Comparison of ENCODE assay signal across 1 cellular context in the genomic region with DNA sequence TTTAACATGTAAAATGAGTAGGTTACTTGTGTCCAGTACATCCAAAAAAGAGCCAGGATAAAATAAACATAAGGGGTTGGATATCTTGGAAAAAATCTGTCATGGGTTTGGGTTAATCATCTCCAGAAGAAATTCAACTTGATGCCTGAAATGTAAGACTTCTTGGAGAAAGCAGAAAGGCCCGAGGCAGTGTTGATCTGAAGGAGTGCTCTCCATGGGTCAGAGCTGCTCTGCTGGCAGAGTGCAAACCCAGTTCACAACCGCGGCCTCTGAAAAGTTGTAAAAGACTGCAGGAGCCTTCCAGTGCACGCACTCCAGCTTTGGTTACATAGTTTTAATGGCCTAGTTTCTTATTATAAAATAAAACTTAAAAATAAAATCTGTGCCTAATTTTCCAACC.
TF ChIP-seq lines count a peak whose summit lies in the region.

No MANE protein-coding gene starts in this region.

TF ChIP-seq in GM23338, 12 proteins besides CTCF, POLR2A, EP300 and RAD21 (continued from another document):
- TF ChIP-seq REST (IDR thresholded peaks at IDR 0.05; ENCODE audit: unreplicated experiment): no peak
- TF ChIP-seq JUNB (IDR thresholded peaks at IDR 0.05; ENCODE audit: unreplicated experiment): no peak
- TF ChIP-seq ZNF331 (CRISPR knock-in tag; IDR thresholded peaks at IDR 0.05; ENCODE audit: low read depth): no peak
- TF ChIP-seq STAT1 (IDR thresholded peaks at IDR 0.05; ENCODE audit: unreplicated experiment): no peak
- TF ChIP-seq NANOG (IDR thresholded peaks at IDR 0.05; ENCODE audit: borderline replicate concordance): no peak
- no peak for TF ChIP-seq POLR2AphosphoS5 (IDR thresholded peaks at IDR 0.05; ENCODE audit: low read depth)
- TF ChIP-seq, protein P1, sequence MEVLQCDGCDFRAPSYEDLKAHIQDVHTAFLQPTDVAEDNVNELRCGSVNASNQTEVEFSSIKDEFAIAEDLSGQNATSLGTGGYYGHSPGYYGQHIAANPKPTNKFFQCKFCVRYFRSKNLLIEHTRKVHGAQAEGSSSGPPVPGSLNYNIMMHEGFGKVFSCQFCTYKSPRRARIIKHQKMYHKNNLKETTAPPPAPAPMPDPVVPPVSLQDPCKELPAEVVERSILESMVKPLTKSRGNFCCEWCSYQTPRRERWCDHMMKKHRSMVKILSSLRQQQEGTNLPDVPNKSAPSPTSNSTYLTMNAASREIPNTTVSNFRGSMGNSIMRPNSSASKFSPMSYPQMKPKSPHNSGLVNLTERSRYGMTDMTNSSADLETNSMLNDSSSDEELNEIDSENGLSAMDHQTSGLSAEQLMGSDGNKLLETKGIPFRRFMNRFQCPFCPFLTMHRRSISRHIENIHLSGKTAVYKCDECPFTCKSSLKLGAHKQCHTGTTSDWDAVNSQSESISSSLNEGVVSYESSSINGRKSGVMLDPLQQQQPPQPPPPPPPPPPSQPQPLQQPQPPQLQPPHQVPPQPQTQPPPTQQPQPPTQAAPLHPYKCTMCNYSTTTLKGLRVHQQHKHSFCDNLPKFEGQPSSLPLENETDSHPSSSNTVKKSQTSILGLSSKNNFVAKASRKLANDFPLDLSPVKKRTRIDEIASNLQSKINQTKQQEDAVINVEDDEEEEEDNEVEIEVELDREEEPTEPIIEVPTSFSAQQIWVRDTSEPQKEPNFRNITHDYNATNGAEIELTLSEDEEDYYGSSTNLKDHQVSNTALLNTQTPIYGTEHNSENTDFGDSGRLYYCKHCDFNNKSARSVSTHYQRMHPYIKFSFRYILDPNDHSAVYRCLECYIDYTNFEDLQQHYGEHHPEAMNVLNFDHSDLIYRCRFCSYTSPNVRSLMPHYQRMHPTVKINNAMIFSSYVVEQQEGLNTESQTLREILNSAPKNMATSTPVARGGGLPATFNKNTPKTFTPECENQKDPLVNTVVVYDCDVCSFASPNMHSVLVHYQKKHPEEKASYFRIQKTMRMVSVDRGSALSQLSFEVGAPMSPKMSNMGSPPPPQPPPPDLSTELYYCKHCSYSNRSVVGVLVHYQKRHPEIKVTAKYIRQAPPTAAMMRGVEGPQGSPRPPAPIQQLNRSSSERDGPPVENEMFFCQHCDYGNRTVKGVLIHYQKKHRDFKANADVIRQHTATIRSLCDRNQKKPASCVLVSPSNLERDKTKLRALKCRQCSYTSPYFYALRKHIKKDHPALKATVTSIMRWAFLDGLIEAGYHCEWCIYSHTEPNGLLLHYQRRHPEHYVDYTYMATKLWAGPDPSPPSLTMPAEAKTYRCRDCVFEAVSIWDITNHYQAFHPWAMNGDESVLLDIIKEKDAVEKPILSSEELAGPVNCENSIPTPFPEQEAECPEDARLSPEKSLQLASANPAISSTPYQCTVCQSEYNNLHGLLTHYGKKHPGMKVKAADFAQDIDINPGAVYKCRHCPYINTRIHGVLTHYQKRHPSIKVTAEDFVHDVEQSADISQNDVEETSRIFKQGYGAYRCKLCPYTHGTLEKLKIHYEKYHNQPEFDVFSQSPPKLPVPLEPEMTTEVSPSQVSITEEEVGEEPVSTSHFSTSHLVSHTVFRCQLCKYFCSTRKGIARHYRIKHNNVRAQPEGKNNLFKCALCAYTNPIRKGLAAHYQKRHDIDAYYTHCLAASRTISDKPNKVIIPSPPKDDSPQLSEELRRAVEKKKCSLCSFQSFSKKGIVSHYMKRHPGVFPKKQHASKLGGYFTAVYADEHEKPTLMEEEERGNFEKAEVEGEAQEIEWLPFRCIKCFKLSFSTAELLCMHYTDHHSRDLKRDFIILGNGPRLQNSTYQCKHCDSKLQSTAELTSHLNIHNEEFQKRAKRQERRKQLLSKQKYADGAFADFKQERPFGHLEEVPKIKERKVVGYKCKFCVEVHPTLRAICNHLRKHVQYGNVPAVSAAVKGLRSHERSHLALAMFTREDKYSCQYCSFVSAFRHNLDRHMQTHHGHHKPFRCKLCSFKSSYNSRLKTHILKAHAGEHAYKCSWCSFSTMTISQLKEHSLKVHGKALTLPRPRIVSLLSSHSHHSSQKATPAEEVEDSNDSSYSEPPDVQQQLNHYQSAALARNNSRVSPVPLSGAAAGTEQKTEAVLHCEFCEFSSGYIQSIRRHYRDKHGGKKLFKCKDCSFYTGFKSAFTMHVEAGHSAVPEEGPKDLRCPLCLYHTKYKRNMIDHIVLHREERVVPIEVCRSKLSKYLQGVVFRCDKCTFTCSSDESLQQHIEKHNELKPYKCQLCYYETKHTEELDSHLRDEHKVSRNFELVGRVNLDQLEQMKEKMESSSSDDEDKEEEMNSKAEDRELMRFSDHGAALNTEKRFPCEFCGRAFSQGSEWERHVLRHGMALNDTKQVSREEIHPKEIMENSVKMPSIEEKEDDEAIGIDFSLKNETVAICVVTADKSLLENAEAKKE (CRISPR knock-in tag; IDR thresholded peaks at IDR 0.05): no peak
- TF ChIP-seq ETS1 (IDR thresholded peaks at IDR 0.05): no peak
- no peak for TF ChIP-seq CREB1 (CRISPR knock-in tag; IDR thresholded peaks at IDR 0.05; ENCODE audit: low read depth)
- no peak for TF ChIP-seq EZH2 (IDR thresholded peaks at IDR 0.05; ENCODE audit: low read depth, unreplicated experiment)
- TF ChIP-seq ZNF114 (CRISPR knock-in tag; IDR thresholded peaks at IDR 0.05): no peak
